In the genomic region with DNA sequence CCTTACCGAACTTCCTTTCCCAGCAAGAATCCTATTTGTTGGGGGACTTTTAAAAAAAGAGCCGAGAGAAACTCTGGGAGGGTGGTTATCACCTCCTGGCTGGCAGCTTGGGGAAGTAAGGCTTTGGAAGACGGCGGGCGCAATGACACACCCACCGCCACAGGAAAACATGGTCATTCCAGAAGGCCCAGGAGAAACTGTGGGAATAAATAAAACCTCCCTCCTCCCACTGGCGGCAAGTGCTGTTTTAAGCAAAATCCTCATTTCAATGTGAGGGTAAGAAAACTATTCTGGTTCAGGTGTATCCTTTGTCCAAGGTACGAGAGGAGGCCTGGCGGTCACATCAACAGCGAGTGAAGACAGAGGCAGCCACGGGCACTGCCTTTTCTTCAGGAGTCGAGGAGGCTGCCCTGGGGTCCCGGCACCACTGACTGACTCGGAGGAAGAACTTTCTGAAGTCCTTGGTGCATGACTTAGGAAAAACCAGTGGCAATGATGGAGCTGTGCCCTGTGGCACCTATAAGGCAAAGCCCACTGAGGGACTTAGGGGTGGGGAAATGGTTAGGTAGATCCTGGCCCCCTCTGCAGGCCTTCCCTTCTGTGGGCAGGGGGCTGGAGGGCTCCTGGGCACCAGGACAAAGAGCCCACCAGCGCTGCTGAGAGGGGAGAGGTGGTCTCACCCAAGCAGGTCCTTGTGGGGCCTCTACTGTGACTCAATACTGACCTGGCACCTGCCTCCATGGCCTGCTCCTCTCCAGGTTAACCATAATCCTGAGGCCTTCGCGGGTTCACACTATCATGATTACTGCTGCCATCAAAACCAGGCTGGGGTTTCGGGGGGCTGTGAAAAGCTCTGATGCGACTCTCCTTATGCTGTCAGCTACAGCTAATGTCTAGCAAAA, we compare ENCODE assay signal across 1 cellular context.
TF ChIP-seq lines count a peak whose summit lies in the region.

No MANE protein-coding gene starts in this region.

TF ChIP-seq in H1, 55 proteins besides CTCF, POLR2A, EP300 and RAD21:
- TF ChIP-seq CBX5 (IDR thresholded peaks at IDR 0.05; ENCODE audit: low read depth, low read length) (no peak), PHF8 (conservative IDR thresholded peaks at IDR 0.05; ENCODE audit: low read depth, low read length) (no peak), KDM1A (IDR thresholded peaks at IDR 0.05; ENCODE audit: borderline replicate concordance, low read length) (no peak), TBP (IDR thresholded peaks at IDR 0.05; ENCODE audit: low read depth, low read length) (no peak), CREB1 (IDR thresholded peaks at IDR 0.05) (no peak), MAFK (IDR thresholded peaks at IDR 0.05; ENCODE audit: low read depth, low read length) (no peak), CEBPB (IDR thresholded peaks at IDR 0.05; ENCODE audit: low read depth, low read length) (no peak), HDAC2 (IDR thresholded peaks at IDR 0.05; ENCODE audit: borderline replicate concordance in 1 of 2, low read depth in 2 of 2, low read length in 2 of 2) (no peak), BCL11A (IDR thresholded peaks at IDR 0.05; ENCODE audit: low read depth in 2 of 2, low read length in 2 of 2) (no peak), SP4 (IDR thresholded peaks at IDR 0.05; ENCODE audit: low read length) (no peak), KDM4A (IDR thresholded peaks at IDR 0.05; ENCODE audit: low read depth, low read length, severe bottlenecking) (no peak), TAF1 (IDR thresholded peaks at IDR 0.05; ENCODE audit: low read depth, low read length) (no peak), SUZ12 (IDR thresholded peaks at IDR 0.05; ENCODE audit: low read length) (no peak), TCF12 (IDR thresholded peaks at IDR 0.05; ENCODE audit: low read depth, low read length) (no peak), CTBP2 (IDR thresholded peaks at IDR 0.05; ENCODE audit: borderline replicate concordance, insufficient read depth, insufficient read length, low read length) (no peak), ASH2L (IDR thresholded peaks at IDR 0.05; ENCODE audit: low read length) (no peak), BRCA1 (IDR thresholded peaks at IDR 0.05; ENCODE audit: low read depth, low read length) (no peak)
